In the genomic region with DNA sequence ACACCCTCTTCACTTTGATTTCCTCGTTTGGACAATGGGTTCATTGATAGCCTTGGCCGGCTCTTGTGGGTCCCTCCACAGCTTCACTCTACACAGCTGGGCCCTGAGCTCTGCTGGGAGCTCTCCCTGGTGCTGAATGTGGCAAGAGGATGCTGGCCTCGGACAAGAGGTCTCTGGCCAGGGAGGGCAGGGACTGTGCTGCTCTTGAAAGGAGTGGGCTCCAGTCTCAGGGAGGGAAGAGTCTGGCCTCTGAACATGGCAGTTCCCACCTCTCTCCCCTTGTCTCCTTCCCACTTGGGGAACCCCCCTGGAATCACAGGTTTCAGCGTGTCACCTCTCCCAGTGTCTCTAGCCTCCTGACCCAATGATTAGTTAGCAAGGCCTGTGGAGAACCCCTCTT, we compare ENCODE assay signal across 9 cellular contexts. TPM values are rescaled to one million over a fixed set of nuclear protein-coding genes. Genes with fewer than 3 reads are reported as not detected.
DNase-seq lines count a peak whose midpoint lies in the region; ATAC-seq and TF ChIP-seq lines count a peak whose summit lies in the region.
"Had no signal": no experiment of that assay in that cellular context is flagged by ENCODE, and none has a peak within 500 bp of the region (broad histone marks: within the 10 kb centered on the region; RNA-seq: fewer than 3 reads in every experiment).

No MANE protein-coding gene starts in this region.

- WGBS in heart left ventricle, 4 donors = 13 to 19% (median 15%) methylated on average over 4 of the region's 4 CpGs

- TF ChIP-seq CTCF in heart left ventricle (IDR thresholded peaks at IDR 0.05) (no peak), neural progenitor cell (IDR thresholded peaks at IDR 0.05) (no peak)
- TF ChIP-seq CTCF in CD4-positive, alpha-beta T cell (IDR thresholded peaks at IDR 0.05) = no peak

- peaks cover 12% of the 10 kb centered on the region for H3K4me1 Mint-ChIP-seq in neural progenitor cell
- peaks cover 7% of the 10 kb centered on the region for H3K4me1 Mint-ChIP-seq in CD4-positive, alpha-beta T cell (ENCODE audit: low read depth)
- H3K4me1 Mint-ChIP-seq in CD8-positive, alpha-beta memory T cell = peaks cover 0 to 13% (median 5%) of the 10 kb centered on the region in 3 donors

- no peaks in the 10 kb centered on the region for H3K36me3 ChIP-seq in heart left ventricle
- H3K36me3 ChIP-seq in neural progenitor cell = no peaks in the 10 kb centered on the region
- H3K36me3 ChIP-seq in CD8-positive, alpha-beta memory T cell (ENCODE audit: insufficient read depth, low read length) = no peaks in the 10 kb centered on the region

- CTCF ChIA-PET in CD4-positive, alpha-beta T cell (lab: Charles Lee) = no interaction called here
- CTCF ChIA-PET in CD8-positive, alpha-beta memory T cell (lab: Charles Lee) = no interaction called here

- peak; percentile 65 to 86 (median 78) for ATAC-seq in heart left ventricle
- ATAC-seq in Right ventricle myocardium inferior = no peak
- peak; percentile 45 for ATAC-seq in esophagus mucosa
- no peak for ATAC-seq in CD4-positive, alpha-beta T cell (ENCODE audit: poor library complexity)
- ATAC-seq in HG03520 (IDR thresholded peaks at IDR 0.05; ENCODE audit: unreplicated experiment) = no peak

- H3K9me3 Mint-ChIP-seq in neural progenitor cell = peaks cover 2% of the 10 kb centered on the region
- H3K9me3 Mint-ChIP-seq in CD4-positive, alpha-beta T cell = no peaks in the 10 kb centered on the region
- peaks cover 0 to 1% (median 0%) of the 10 kb centered on the region in 5 donors for H3K9me3 Mint-ChIP-seq in CD8-positive, alpha-beta memory T cell

- no peak overlapping the region for H3K4me2 ChIP-seq in neural progenitor cell

- intact Hi-C loops in heart left ventricle (cut with DNase I) (no loop called here), Right ventricle myocardium inferior (cut with DNase I) (no loop called here)
- intact Hi-C loops in CD4-positive, alpha-beta T cell (cut with DNase I, micrococcal nuclease) = no loop called here

- H3K4me3 ChIP-seq in heart left ventricle (no peak overlapping the region), neural progenitor cell (no peak overlapping the region)
- H3K4me3 ChIP-seq in CD8-positive, alpha-beta memory T cell (ENCODE audit: low read length) = no peak overlapping the region
- H3K4me3 ChIP-seq: skin epidermis had no signal

- H3K4me3 Mint-ChIP-seq in neural progenitor cell = no peak overlapping the region
- H3K4me3 Mint-ChIP-seq in CD4-positive, alpha-beta T cell = no peak overlapping the region
- no peak overlapping the region for H3K4me3 Mint-ChIP-seq in CD8-positive, alpha-beta memory T cell

- DNase-seq in heart left ventricle = peak in 4 of 5 donors; percentile 33 to 66 (median 53)
- no peak for DNase-seq in Right ventricle myocardium inferior (ENCODE audit: missing footprints)
- DNase-seq in SK-MEL-5 (ENCODE audit: low read depth, low spot score) = peak; percentile 89
- peak; percentile 93 for DNase-seq in neural progenitor cell (ENCODE audit: low spot score)
- no peak for DNase-seq in CD4-positive, alpha-beta T cell
- DNase-seq in CD8-positive, alpha-beta memory T cell = no peak

- H3K27me3 ChIP-seq in heart left ventricle (peaks cover 17 to 50% (median 33%) of the 10 kb centered on the region in 9 donors), neural progenitor cell (peaks cover 54% of the 10 kb centered on the region)
- H3K27me3 ChIP-seq in CD4-positive, alpha-beta T cell (ENCODE audit: control insufficient read depth, insufficient read depth, low read length) = peaks cover 40% of the 10 kb centered on the region
- H3K27me3 ChIP-seq in CD8-positive, alpha-beta memory T cell (ENCODE audit: insufficient read depth, low read length, poor library complexity, severe bottlenecking) = peaks cover 7% of the 10 kb centered on the region

- H3F3A ChIP-seq in neural progenitor cell (ENCODE audit: low read depth) = no peaks in the 10 kb centered on the region

- H3K36me3 Mint-ChIP-seq in neural progenitor cell = no peaks in the 10 kb centered on the region
- H3K36me3 Mint-ChIP-seq in CD4-positive, alpha-beta T cell (ENCODE audit: low read depth) = no peaks in the 10 kb centered on the region
- H3K36me3 Mint-ChIP-seq in CD8-positive, alpha-beta memory T cell = no peaks in the 10 kb centered on the region

- H3K9ac ChIP-seq in neural progenitor cell = no peak overlapping the region

- no peak overlapping the region for H3K27ac ChIP-seq in heart left ventricle
- H3K27ac ChIP-seq in neural progenitor cell = no peak overlapping the region
- H3K27ac ChIP-seq in CD4-positive, alpha-beta T cell (ENCODE audit: low read depth, low read length) = no peak overlapping the region
- no peak overlapping the region for H3K27ac ChIP-seq in CD8-positive, alpha-beta memory T cell (ENCODE audit: low read depth, low read length)
- H3K27ac ChIP-seq: skin epidermis had no signal

- in situ Hi-C loops in SK-MEL-5 (cut with HindIII; ENCODE audit: low pct_unique_long_range_greater_than_20kb, low sequenced_read_pairs) = no loop called here

- peaks cover 55% of the 10 kb centered on the region for H3K27me3 Mint-ChIP-seq in neural progenitor cell (ENCODE audit: insufficient read depth, low read depth)
- H3K27me3 Mint-ChIP-seq in CD4-positive, alpha-beta T cell = peaks cover 62% of the 10 kb centered on the region
- peaks cover 45 to 60% of the 10 kb centered on the region in 2 donors for H3K27me3 Mint-ChIP-seq in CD8-positive, alpha-beta memory T cell

- no peak overlapping the region for H3K27ac Mint-ChIP-seq in neural progenitor cell
- no peak overlapping the region for H3K27ac Mint-ChIP-seq in CD4-positive, alpha-beta T cell
- no peak overlapping the region for H3K27ac Mint-ChIP-seq in CD8-positive, alpha-beta memory T cell

- H3K4me1 ChIP-seq in heart left ventricle (peaks cover 0 to 16% (median 0%) of the 10 kb centered on the region in 12 donors), neural progenitor cell (peaks cover 3% of the 10 kb centered on the region)
- no peaks in the 10 kb centered on the region for H3K4me1 ChIP-seq in CD8-positive, alpha-beta memory T cell (ENCODE audit: insufficient read depth, low read length)

- no peaks in the 10 kb centered on the region for H3K79me2 ChIP-seq in neural progenitor cell (ENCODE audit: low read depth)

- TF ChIP-seq POLR2A in heart left ventricle (IDR thresholded peaks at IDR 0.05) = no peak

- H2AFZ ChIP-seq in neural progenitor cell (replicated peaks) = no peak overlapping the region

- H3K9me3 ChIP-seq in heart left ventricle = no peaks in the 10 kb centered on the region
- no peaks in the 10 kb centered on the region for H3K9me3 ChIP-seq in neural progenitor cell (ENCODE audit: low read depth)
- no peaks in the 10 kb centered on the region for H3K9me3 ChIP-seq in CD4-positive, alpha-beta T cell (ENCODE audit: control insufficient read depth, low read length)
- no peaks in the 10 kb centered on the region for H3K9me3 ChIP-seq in CD8-positive, alpha-beta memory T cell (ENCODE audit: low read length)

- peaks cover 44% of the 10 kb centered on the region for H4K20me1 ChIP-seq in neural progenitor cell (ENCODE audit: low read depth)

- POLR2A ChIA-PET in CD4-positive, alpha-beta T cell (lab: Charles Lee) = no interaction called here
- POLR2A ChIA-PET in CD8-positive, alpha-beta memory T cell (lab: Charles Lee) = no interaction called here

RNA-seq across cellular contexts. Expression of a gene that starts 3.0 kb away (rescaled TPM):
- total RNA-seq in heart left ventricle = not detected
- polyA plus RNA-seq in heart left ventricle = under 1 TPM; 0.03 to 0.11 TPM
- total RNA-seq in Right ventricle myocardium inferior = not detected
- total RNA-seq in SK-MEL-5 (2014; rRNA removed; shearing (Covaris generic)) = 0.13 TPM in 1 of 2 replicates, not detected in the other
- polyA plus RNA-seq in SK-MEL-5 (2015; cell fraction: cytosol; rRNA removed) = not detected in 2 replicates
- not detected in 2 replicates for polyA plus RNA-seq in SK-MEL-5 (2015; cell fraction: nucleus; rRNA removed)
- total RNA-seq in esophagus mucosa = not detected
- 0.09 TPM in 1 of 2 replicates, not detected in the other for total RNA-seq in neural progenitor cell (ENCODE audit: low replicate concordance)
- total RNA-seq in CD4-positive, alpha-beta T cell = under 1 TPM; 0.33 to 0.45 TPM
- under 1 TPM in 1 of 2 experiments, not detected in 1; 0.07 TPM for total RNA-seq in CD8-positive, alpha-beta memory T cell
- not detected for polyA plus RNA-seq in CD8-positive, alpha-beta memory T cell

RNA-seq across cellular contexts. Expression of a gene that starts 50.0 kb away (rescaled TPM):
- 10 to 100 TPM; 19.4 to 28.9 (median 20.9) TPM for total RNA-seq in heart left ventricle
- polyA plus RNA-seq in heart left ventricle = 10 to 100 TPM; 30.1 to 37.2 TPM
- total RNA-seq in Right ventricle myocardium inferior = 21.7 TPM
- total RNA-seq in SK-MEL-5 (2014; rRNA removed; shearing (Covaris generic)) = 27.7 and 32.7 TPM in 2 replicates
- polyA plus RNA-seq in SK-MEL-5 (2015; cell fraction: cytosol; rRNA removed) = 30.6 and 37.9 TPM in 2 replicates
- 3.9 and 18.6 TPM in 2 replicates for polyA plus RNA-seq in SK-MEL-5 (2015; cell fraction: nucleus; rRNA removed)
- total RNA-seq in esophagus mucosa = 21.1 TPM
- total RNA-seq in neural progenitor cell (ENCODE audit: low replicate concordance) = 20.8 and 26.7 TPM in 2 replicates
- total RNA-seq in CD4-positive, alpha-beta T cell = 1 to 10 TPM; 5.6 to 6.6 TPM
- total RNA-seq in CD8-positive, alpha-beta memory T cell = 10 to 100 TPM; 24.7 to 25.2 TPM
- 46.9 TPM for polyA plus RNA-seq in CD8-positive, alpha-beta memory T cell

RNA-seq across cellular contexts. Expression of a gene that starts 50.4 kb away (rescaled TPM):
- 100 to 1,000 TPM; 244 to 396 (median 299) TPM for total RNA-seq in heart left ventricle
- polyA plus RNA-seq in heart left ventricle = 1,000 to 10,000 TPM in 1 of 2 donors, 100 to 1,000 TPM in 1; 355 to 1,063 TPM
- 381 TPM for total RNA-seq in Right ventricle myocardium inferior
- total RNA-seq in SK-MEL-5 (2014; rRNA removed; shearing (Covaris generic)) = 176 and 198 TPM in 2 replicates
- polyA plus RNA-seq in SK-MEL-5 (2015; cell fraction: cytosol; rRNA removed) = 69.3 and 85.9 TPM in 2 replicates
- 12.5 and 15.1 TPM in 2 replicates for polyA plus RNA-seq in SK-MEL-5 (2015; cell fraction: nucleus; rRNA removed)
- 96.0 TPM for total RNA-seq in esophagus mucosa
- total RNA-seq in neural progenitor cell (ENCODE audit: low replicate concordance) = 48.7 and 57.5 TPM in 2 replicates
- 10 to 100 TPM; 19.2 to 20.3 TPM for total RNA-seq in CD4-positive, alpha-beta T cell
- 100 to 1,000 TPM; 114 to 121 TPM for total RNA-seq in CD8-positive, alpha-beta memory T cell
- polyA plus RNA-seq in CD8-positive, alpha-beta memory T cell = 307 TPM

Comparison
In these comparisons a context has a peak if more than half of its experiments do, and no peak if none do; other contexts are left out.
1. ATAC-seq: peak in heart left ventricle (4 of 4) and esophagus mucosa (single experiment); none in Right ventricle myocardium inferior (single experiment), CD4-positive, alpha-beta T cell (single experiment) and HG03520 (single experiment).
2. DNase-seq: peak in heart left ventricle (4 of 5), SK-MEL-5 (single experiment) and neural progenitor cell (single experiment); none in Right ventricle myocardium inferior (single experiment), CD4-positive, alpha-beta T cell (0 of 10) and CD8-positive, alpha-beta memory T cell (0 of 5).